In genomic region chr10:4024846-4025245, GRCh38 we compare ENCODE assay signal across 25 cellular contexts.
"Had no signal": no experiment of that assay in that cellular context is flagged by ENCODE, and none has a peak within 500 bp of the region (broad histone marks: within the 10 kb centered on the region; RNA-seq: fewer than 3 reads in every experiment).

No MANE protein-coding gene starts in this region.

- H3K27me3 ChIP-seq: ascending aorta, cardiac muscle cell, esophagus muscularis mucosa, tibial nerve, vagina had no signal

- H3K4me1 ChIP-seq: ascending aorta, esophagus muscularis mucosa, tibial nerve, vagina had no signal

- H3K36me3 ChIP-seq: ascending aorta, cardiac muscle cell, esophagus muscularis mucosa, tibial nerve, vagina had no signal

- H3K4me1 Mint-ChIP-seq: activated naive CD8-positive, alpha-beta T cell treated with anti-CD3 and anti-CD28 coated beads, Interleukin-2, amount 50 U/mL, for 24 hours had no signal

- H3K27ac ChIP-seq: ascending aorta, cardiac muscle cell, coronary artery, esophagus muscularis mucosa, skin epidermis, tibial nerve, vagina, VCaP had no signal

- H3K9me3 Mint-ChIP-seq: activated CD4-positive, alpha-beta memory T cell treated with anti-CD3 and anti-CD28 coated beads for 36 hours; activated naive CD8-positive, alpha-beta T cell treated with anti-CD3 and anti-CD28 coated beads, Interleukin-2, amount 50 U/mL, for 24 hours; activated T-helper 2 cell treated with anti-CD3 and anti-CD28 coated beads, Interferon-gamma antibody, Interleukin-2, Interleukin-4, amounts not matched to agents 10 μg/mL and 5 μg/mL and 100 μg/mL, durations not matched to agents 14 hours and 24 hours and 36 hours; immature natural killer cell; natural killer cell had no signal

- H3K27me3 Mint-ChIP-seq: activated CD4-positive, alpha-beta memory T cell treated with anti-CD3 and anti-CD28 coated beads for 36 hours; activated CD8-positive, alpha-beta memory T cell treated with anti-CD3 and anti-CD28 coated beads, Interleukin-2, amount 10 ng/mL, durations not matched to agents 7 days and 5 days had no signal

- H3K4me3 Mint-ChIP-seq: activated CD4-positive, alpha-beta memory T cell treated with anti-CD3 and anti-CD28 coated beads for 36 hours; activated CD8-positive, alpha-beta memory T cell treated with anti-CD3 and anti-CD28 coated beads, Interleukin-2, amount 10 ng/mL, durations not matched to agents 7 days and 5 days; activated naive CD4-positive, alpha-beta T cell treated with anti-CD3 and anti-CD28 coated beads for 36 hours; activated naive CD8-positive, alpha-beta T cell treated with anti-CD3 and anti-CD28 coated beads, Interleukin-2, amount 50 U/mL, for 24 hours; immature natural killer cell; natural killer cell had no signal

- DNase-seq: activated CD4-positive, alpha-beta memory T cell treated with anti-CD3 and anti-CD28 coated beads for 36 hours; activated CD8-positive, alpha-beta memory T cell treated with anti-CD3 and anti-CD28 coated beads, Interleukin-2, amount 10 ng/mL, durations not matched to agents 7 days and 5 days; activated naive CD4-positive, alpha-beta T cell treated with anti-CD3 and anti-CD28 coated beads for 36 hours; activated naive CD8-positive, alpha-beta T cell treated with anti-CD3 and anti-CD28 coated beads, Interleukin-2, amount 50 U/mL, for 24 hours; activated T-cell treated with anti-CD3 and anti-CD28 coated beads, Interleukin-2, amount 50 U/mL, for 1 hour; foreskin fibroblast; glutamatergic neuron; immature natural killer cell; left colon; mammary epithelial cell; natural killer cell; stimulated activated CD4-positive, alpha-beta T cell treated with anti-CD3 and anti-CD28 coated beads, Interleukin-4, amount 100 ng/mL, for 4 hours; stimulated activated CD8-positive, alpha-beta memory T cell treated with anti-CD3 and anti-CD28 coated beads, Interleukin-4, amount 100 ng/mL, for 48 hours; stimulated activated naive CD4-positive, alpha-beta T cell treated with Interleukin-2 at 50 U/mL for 16 hours; substantia nigra; T-helper 1 cell had no signal

- H3K4me3 ChIP-seq: ascending aorta, cardiac muscle cell, coronary artery, esophagus muscularis mucosa, skin epidermis, tibial nerve, vagina had no signal

- H3K36me3 Mint-ChIP-seq: activated CD4-positive, alpha-beta memory T cell treated with anti-CD3 and anti-CD28 coated beads for 36 hours; immature natural killer cell; natural killer cell had no signal

- H3K27ac Mint-ChIP-seq: activated CD4-positive, alpha-beta memory T cell treated with anti-CD3 and anti-CD28 coated beads for 36 hours; activated CD8-positive, alpha-beta memory T cell treated with anti-CD3 and anti-CD28 coated beads, Interleukin-2, amount 10 ng/mL, durations not matched to agents 7 days and 5 days; activated naive CD4-positive, alpha-beta T cell treated with anti-CD3 and anti-CD28 coated beads for 36 hours; activated naive CD8-positive, alpha-beta T cell treated with anti-CD3 and anti-CD28 coated beads, Interleukin-2, amount 50 U/mL, for 24 hours; activated T-helper 2 cell treated with anti-CD3 and anti-CD28 coated beads, Interferon-gamma antibody, Interleukin-2, Interleukin-4, amounts not matched to agents 10 μg/mL and 5 μg/mL and 100 μg/mL, durations not matched to agents 14 hours and 24 hours and 36 hours; immature natural killer cell; natural killer cell had no signal

- ATAC-seq: activated CD8-positive, alpha-beta memory T cell treated with anti-CD3 and anti-CD28 coated beads, Interleukin-2, amount 10 ng/mL, durations not matched to agents 7 days and 5 days; activated naive CD8-positive, alpha-beta T cell treated with anti-CD3 and anti-CD28 coated beads, Interleukin-2, amount 50 U/mL, for 24 hours; left colon; natural killer cell had no signal

- H3K9me3 ChIP-seq: esophagus muscularis mucosa, tibial nerve, vagina had no signal
